In genomic region chr7:30255096-30255769, GRCh38 we compare ENCODE assay signal across 1 cellular context.
TF ChIP-seq lines count a peak whose summit lies in the region.

No MANE protein-coding gene starts in this region.

TF ChIP-seq in HepG2, 621 proteins besides CTCF, POLR2A, EP300 and RAD21 (continued from another document):
- 0 out of 2 replicates have a peak, but pooled peaks have one; percentile 47 for TF ChIP-seq ZNF766 (CRISPR knock-in tag; IDR thresholded peaks at IDR 0.05; ENCODE audit: borderline replicate concordance)
- TF ChIP-seq MED13 (CRISPR knock-in tag; IDR thresholded peaks at IDR 0.05) = 0 out of 2 replicates have a peak, but pooled peaks have one; percentile 55
- peak; percentile 40 to 61 for TF ChIP-seq MAFK (conservative IDR thresholded peaks at IDR 0.05 in 1 of 2, IDR thresholded peaks at IDR 0.05 in 1 of 2; ENCODE audit: low read length in 2 of 2)
- TF ChIP-seq ESRRA (CRISPR knock-in tag; IDR thresholded peaks at IDR 0.05; ENCODE audit: low read depth) = peak; percentile 92
